In genomic region chr9:120040896-120041295, GRCh38 we compare ENCODE assay signal across 27 cellular contexts.
"Had no signal": no experiment of that assay in that cellular context is flagged by ENCODE, and none has a peak within 500 bp of the region (broad histone marks: within the 10 kb centered on the region; RNA-seq: fewer than 3 reads in every experiment).

No MANE protein-coding gene starts in this region.

- H3K4me3 ChIP-seq: coronary artery, esophagus squamous epithelium, lower lobe of right lung, ovary, psoas muscle, sigmoid colon, thoracic aorta, tibial nerve, upper lobe of left lung had no signal

- H3K36me3 ChIP-seq: esophagus squamous epithelium, lower lobe of right lung, ovary, sigmoid colon, thoracic aorta, tibial nerve, upper lobe of left lung had no signal

- ATAC-seq: left colon; left ventricle myocardium superior; lower lobe of right lung; natural killer cell; psoas muscle; right cardiac atrium; stimulated activated memory B cell treated with anti-CD40 and anti-IgM and Interleukin-4, amounts not matched to agents 10 μg/mL and 1 μg/mL and 100 μg/mL, for 72 hours; stimulated activated naive CD8-positive, alpha-beta T cell treated with anti-CD3 and anti-CD28 coated beads, Interleukin-15, Interleukin-2, amounts not matched to agents 100 U/mL and 50 U/mL, for 24 hours had no signal

- H3K27me3 ChIP-seq: ovary, sigmoid colon, tibial nerve, upper lobe of left lung had no signal

- H3K4me1 ChIP-seq: esophagus squamous epithelium, lower lobe of right lung, psoas muscle, sigmoid colon, tibial nerve, upper lobe of left lung had no signal

- H3K27ac ChIP-seq: coronary artery, esophagus squamous epithelium, lower lobe of right lung, ovary, psoas muscle, sigmoid colon, thoracic aorta, tibial nerve, upper lobe of left lung had no signal

- DNase-seq: dermis blood vessel endothelial cell; effector memory CD4-positive, alpha-beta T cell; erythroblast; esophagus squamous epithelium; hypothalamus; immature natural killer cell; islet precursor cell; kidney glomerular epithelial cell; left colon; left ventricle myocardium superior; lower lobe of right lung; natural killer cell; occipital lobe; ovary; posterior cingulate gyrus; psoas muscle; right cardiac atrium; sigmoid colon; stimulated activated CD4-positive, alpha-beta T cell treated with anti-CD3 and anti-CD28 coated beads, Interleukin-2, amount 100 ng/mL, for 24 hours; stimulated activated CD4-positive, alpha-beta T cell treated with anti-CD3 and anti-CD28 coated beads, Interleukin-4, amount 100 ng/mL, for 24 hours; stimulated activated naive CD8-positive, alpha-beta T cell treated with anti-CD3 and anti-CD28 coated beads, Interleukin-15, Interleukin-2, amounts not matched to agents 100 U/mL and 50 U/mL, for 24 hours; substantia nigra had no signal
